In genomic region chr19:39388657-39389056, GRCh38 we compare ENCODE assay signal across 15 cellular contexts. TPM values are rescaled to one million over a fixed set of nuclear protein-coding genes. Genes with fewer than 3 reads are reported as not detected.
DNase-seq lines count a peak whose midpoint lies in the region; ATAC-seq, FAIRE-seq and TF ChIP-seq lines count a peak whose summit lies in the region.
"Had no signal": no experiment of that assay in that cellular context is flagged by ENCODE, and none has a peak within 500 bp of the region (broad histone marks: within the 10 kb centered on the region; RNA-seq: fewer than 3 reads in every experiment).

No MANE protein-coding gene starts in this region.

- H3K36me3 ChIP-seq in GM23338 (ENCODE audit: insufficient read depth) (0 out of 2 replicates have a peak, but pooled peaks cover 5% of the 10 kb centered on the region), SJCRH30 (peaks cover 41% of the 10 kb centered on the region)

- ATAC-seq in GM23338 = no peak
- ATAC-seq in natural killer cell = no peak

- no peak for TF ChIP-seq POLR2A in GM12891 (IDR thresholded peaks at IDR 0.05; ENCODE audit: low read depth, low read length)

- H3K9me3 Mint-ChIP-seq in CD14-positive monocyte (no peaks in the 10 kb centered on the region), GM23338 (peaks cover 3% of the 10 kb centered on the region; the same call in 1 of the 3 replicates), natural killer cell (no peaks in the 10 kb centered on the region), glutamatergic neuron (ENCODE audit: unreplicated experiment) (peaks cover 9% of the 10 kb centered on the region)
- no peaks in the 10 kb centered on the region for H3K9me3 Mint-ChIP-seq in activated naive CD8-positive, alpha-beta T cell treated with anti-CD3 and anti-CD28 coated beads for 36 hours

- no peak overlapping the region for H3K4me3 Mint-ChIP-seq in CD14-positive monocyte
- peak overlapping the region; percentile 39; the same call in 2 of the 3 replicates for H3K4me3 Mint-ChIP-seq in GM23338
- H3K4me3 Mint-ChIP-seq in activated naive CD8-positive, alpha-beta T cell treated with anti-CD3 and anti-CD28 coated beads for 36 hours = no peak overlapping the region
- H3K4me3 Mint-ChIP-seq in natural killer cell = no peak overlapping the region
- H3K4me3 Mint-ChIP-seq in glutamatergic neuron (ENCODE audit: unreplicated experiment) = no peak overlapping the region

- H3K79me2 ChIP-seq in GM23338 (replicated peaks; ENCODE audit: insufficient read depth) = peaks cover 13% of the 10 kb centered on the region

- H3K27ac ChIP-seq in GM23338 (ENCODE audit: low read depth) = no peak overlapping the region
- no peak overlapping the region for H3K27ac ChIP-seq in SJCRH30
- H3K27ac ChIP-seq: suprapubic skin had no signal

- H3K27me3 ChIP-seq in GM23338 (ENCODE audit: insufficient read depth) = no peaks in the 10 kb centered on the region
- H3K27me3 ChIP-seq in SJCRH30 = no peaks in the 10 kb centered on the region
- H3K27me3 ChIP-seq: BE2C, suprapubic skin had no signal

- intact Hi-C loops in CD14-positive monocyte (cut with micrococcal nuclease) (no loop called here), natural killer cell (cut with micrococcal nuclease) (no loop called here)

- H3K36me3 Mint-ChIP-seq in CD14-positive monocyte = peaks cover 51 to 66% of the 10 kb centered on the region in 2 donors
- H3K36me3 Mint-ChIP-seq in GM23338 (ENCODE audit: low read depth) = peaks cover 69% of the 10 kb centered on the region
- peaks cover 15% of the 10 kb centered on the region for H3K36me3 Mint-ChIP-seq in activated naive CD8-positive, alpha-beta T cell treated with anti-CD3 and anti-CD28 coated beads for 36 hours
- no peaks in the 10 kb centered on the region for H3K36me3 Mint-ChIP-seq in natural killer cell
- H3K36me3 Mint-ChIP-seq in glutamatergic neuron (ENCODE audit: unreplicated experiment) = no peaks in the 10 kb centered on the region

- peaks cover 19% of the 10 kb centered on the region for H3K4me1 Mint-ChIP-seq in CD14-positive monocyte
- peaks cover 24% of the 10 kb centered on the region for H3K4me1 Mint-ChIP-seq in GM23338
- peaks cover 22% of the 10 kb centered on the region for H3K4me1 Mint-ChIP-seq in activated naive CD8-positive, alpha-beta T cell treated with anti-CD3 and anti-CD28 coated beads for 36 hours
- peaks cover 16 to 37% of the 10 kb centered on the region in 2 donors for H3K4me1 Mint-ChIP-seq in natural killer cell
- peaks cover 5% of the 10 kb centered on the region for H3K4me1 Mint-ChIP-seq in glutamatergic neuron (ENCODE audit: low read depth, unreplicated experiment)

- peaks cover 20% of the 10 kb centered on the region; the same call in 1 of the 2 replicates for H3F3A ChIP-seq in GM23338 (replicated peaks; ENCODE audit: low read depth)

- H3K27me3 Mint-ChIP-seq in CD14-positive monocyte (ENCODE audit: low read depth in 3 of 3) (peaks cover 0 to 2% (median 0%) of the 10 kb centered on the region in 3 donors), GM23338 (ENCODE audit: insufficient read depth, low read depth, poor library complexity) (peaks cover 30% of the 10 kb centered on the region), natural killer cell (ENCODE audit: low read depth in 2 of 2) (no peaks in the 10 kb centered on the region), glutamatergic neuron (ENCODE audit: unreplicated experiment) (peaks cover 5% of the 10 kb centered on the region)
- no peaks in the 10 kb centered on the region for H3K27me3 Mint-ChIP-seq in activated naive CD8-positive, alpha-beta T cell treated with anti-CD3 and anti-CD28 coated beads for 36 hours

- H3K4me3 ChIP-seq in GM23338 (no peak overlapping the region), SJCRH30 (no peak overlapping the region)
- H3K4me3 ChIP-seq: suprapubic skin had no signal

- peaks cover 17% of the 10 kb centered on the region for H4K20me1 ChIP-seq in GM23338 (replicated peaks; ENCODE audit: insufficient read depth)

- H3K9me3 ChIP-seq in SJCRH30 (replicated peaks) = no peaks in the 10 kb centered on the region
- H3K9me3 ChIP-seq: BE2C, suprapubic skin had no signal

- H3K4me2 ChIP-seq in GM23338 = no peak overlapping the region

- DNase-seq in CD14-positive monocyte (ENCODE audit: low spot score) (no peak), GM23338 (ENCODE audit: low spot score) (no peak), natural killer cell (no peak), glutamatergic neuron (no peak), GM12891 (ENCODE audit: insufficient read length, low spot score) (no peak), SJCRH30 (no peak), NCI-H2196 treated with DMSO at 0.1 percent for 48 hours (lab: John Stamatoyannopoulos, UW; ENCODE audit: unreplicated experiment) (no peak)
- no peak for DNase-seq in activated naive CD8-positive, alpha-beta T cell treated with anti-CD3 and anti-CD28 coated beads for 36 hours
- DNase-seq: BE2C, foreskin melanocyte, NCI-H1417 treated with DMSO at 0.1 percent for 48 hours, NCI-H446 treated with DMSO at 0.1 percent for 48 hours, retina had no signal

- H3K4me1 ChIP-seq in GM23338 (ENCODE audit: insufficient read depth) = peaks cover 12% of the 10 kb centered on the region
- H3K4me1 ChIP-seq in SJCRH30 = peaks cover 3% of the 10 kb centered on the region; the same call in 1 of the 2 replicates
- H3K4me1 ChIP-seq: BE2C had no signal

- TF ChIP-seq CTCF in CD14-positive monocyte (IDR thresholded peaks at IDR 0.05) (no peak), GM23338 (conservative IDR thresholded peaks at IDR 0.05; ENCODE audit: low read depth in 2 of 2) (no peak), natural killer cell (IDR thresholded peaks at IDR 0.05) (no peak), glutamatergic neuron (IDR thresholded peaks at IDR 0.05; ENCODE audit: partially characterized antibody, unreplicated experiment) (no peak)

- peak overlapping the region in 5 of 7 donors; percentile 1 to 97 (median 12) for H3K27ac Mint-ChIP-seq in CD14-positive monocyte
- H3K27ac Mint-ChIP-seq in GM23338 = no peak overlapping the region
- H3K27ac Mint-ChIP-seq in activated naive CD8-positive, alpha-beta T cell treated with anti-CD3 and anti-CD28 coated beads for 36 hours = peak overlapping the region; percentile 30
- H3K27ac Mint-ChIP-seq in natural killer cell = peak overlapping the region; percentile 39 to 91
- no peak overlapping the region for H3K27ac Mint-ChIP-seq in glutamatergic neuron (ENCODE audit: unreplicated experiment)

- no peak overlapping the region for H2AFZ ChIP-seq in GM23338

- H3K9me2 ChIP-seq in GM23338 (ENCODE audit: insufficient read depth) = no peaks in the 10 kb centered on the region

- no peak for FAIRE-seq in GM12891 (lab: Jason Lieb, UNC)
- FAIRE-seq: endothelial cell of umbilical vein had no signal

TF ChIP-seq in GM23338, 12 proteins besides CTCF, POLR2A, EP300 and RAD21 (continues in another document):
- TF ChIP-seq POLR2AphosphoS5 (IDR thresholded peaks at IDR 0.05; ENCODE audit: low read depth) = no peak
- no peak for TF ChIP-seq ZNF331 (CRISPR knock-in tag; IDR thresholded peaks at IDR 0.05; ENCODE audit: low read depth)

TF ChIP-seq in GM12891, 5 proteins besides CTCF, POLR2A, EP300 and RAD21 (continues in another document):
- TF ChIP-seq SPI1 (IDR thresholded peaks at IDR 0.05; ENCODE audit: low read depth, low read length) = no peak
- no peak for TF ChIP-seq POLR2AphosphoS5 (IDR thresholded peaks at IDR 0.05; ENCODE audit: low read depth, low read length)

RNA-seq across cellular contexts. Expression of gene PAF1, which starts 2.2 kb away (rescaled TPM):
- polyA plus RNA-seq in CD14-positive monocyte (10 to 100 TPM; 22.7 to 25.2 TPM), GM23338 (2016; fragmentation: Nextera tagmentation; extraction: Ambion mirVana) (21.3 and 22.1 TPM in 2 replicates)
- 24.6 and 47.3 TPM in 2 replicates for total RNA-seq in GM23338 (2014; rRNA removed; shearing (Covaris generic))
- total RNA-seq in activated naive CD8-positive, alpha-beta T cell treated with anti-CD3 and anti-CD28 coated beads for 36 hours = 10 to 100 TPM; 43.6 to 44.0 TPM
- total RNA-seq in natural killer cell (10 to 100 TPM; 54.3 to 80.9 (median 68.3) TPM), glutamatergic neuron (ENCODE audit: unreplicated experiment) (36.2 TPM)
- 30.3 TPM for polyA plus RNA-seq in GM12891 (2012; ENCODE audit: low read depth, missing spikeins)
- total RNA-seq in SJCRH30 (2014; rRNA removed; shearing (Covaris generic)) = 73.6 and 85.7 TPM in 2 replicates

RNA-seq across cellular contexts. Expression of gene MED29, which starts 2.5 kb away (rescaled TPM):
- 10 to 100 TPM; 37.0 to 38.2 TPM for polyA plus RNA-seq in CD14-positive monocyte
- total RNA-seq in GM23338 (2014; rRNA removed; shearing (Covaris generic)) = 62.0 and 63.0 TPM in 2 replicates
- polyA plus RNA-seq in GM23338 (2016; fragmentation: Nextera tagmentation; extraction: Ambion mirVana) = 26.1 and 27.5 TPM in 2 replicates
- total RNA-seq in activated naive CD8-positive, alpha-beta T cell treated with anti-CD3 and anti-CD28 coated beads for 36 hours = 10 to 100 TPM; 23.3 to 26.8 TPM
- total RNA-seq in natural killer cell = 10 to 100 TPM; 37.5 to 49.1 (median 45.9) TPM
- total RNA-seq in glutamatergic neuron (ENCODE audit: unreplicated experiment) = 30.1 TPM
- 13.1 TPM for polyA plus RNA-seq in GM12891 (2012; ENCODE audit: low read depth, missing spikeins)
- total RNA-seq in SJCRH30 (2014; rRNA removed; shearing (Covaris generic)) = 28.2 and 31.9 TPM in 2 replicates

RNA-seq across cellular contexts. Expression of gene ZFP36, which starts 18.0 kb away (rescaled TPM):
- polyA plus RNA-seq in CD14-positive monocyte (100 to 1,000 TPM; 473 to 632 TPM), GM23338 (2016; fragmentation: Nextera tagmentation; extraction: Ambion mirVana) (27.5 and 27.7 TPM in 2 replicates)
- total RNA-seq in GM23338 (2014; rRNA removed; shearing (Covaris generic)) = 9.5 and 10.6 TPM in 2 replicates
- 10 to 100 TPM; 15.5 to 15.6 TPM for total RNA-seq in activated naive CD8-positive, alpha-beta T cell treated with anti-CD3 and anti-CD28 coated beads for 36 hours
- total RNA-seq in natural killer cell (1,000 to 10,000 TPM; 1,232 to 2,074 (median 1,769) TPM), glutamatergic neuron (ENCODE audit: unreplicated experiment) (3.1 TPM)
- 24.7 TPM for polyA plus RNA-seq in GM12891 (2012; ENCODE audit: low read depth, missing spikeins)
- 2.4 and 2.7 TPM in 2 replicates for total RNA-seq in SJCRH30 (2014; rRNA removed; shearing (Covaris generic))

RNA-seq across cellular contexts. Expression of gene PLEKHG2, which starts 23.8 kb away (rescaled TPM):
- polyA plus RNA-seq in CD14-positive monocyte (1 to 10 TPM in 1 of 2 donors, under 1 TPM in 1; 0.73 to 1.2 TPM), GM23338 (2016; fragmentation: Nextera tagmentation; extraction: Ambion mirVana) (15.5 and 16.2 TPM in 2 replicates)
- 35.2 and 41.3 TPM in 2 replicates for total RNA-seq in GM23338 (2014; rRNA removed; shearing (Covaris generic))
- total RNA-seq in activated naive CD8-positive, alpha-beta T cell treated with anti-CD3 and anti-CD28 coated beads for 36 hours = 10 to 100 TPM; 29.1 to 40.0 TPM
- total RNA-seq in natural killer cell (100 to 1,000 TPM in 1 of 3 donors, 10 to 100 TPM in 2; 70.2 to 129 (median 80.7) TPM), glutamatergic neuron (ENCODE audit: unreplicated experiment) (205 TPM)
- polyA plus RNA-seq in GM12891 (2012; ENCODE audit: low read depth, missing spikeins) = 35.3 TPM
- total RNA-seq in SJCRH30 (2014; rRNA removed; shearing (Covaris generic)) = 27.9 and 31.0 TPM in 2 replicates

RNA-seq across cellular contexts. Expression of gene SAMD4B, which starts 46.4 kb away (rescaled TPM):
- 1 to 10 TPM; 4.5 to 5.6 TPM for polyA plus RNA-seq in CD14-positive monocyte
- total RNA-seq in GM23338 (2014; rRNA removed; shearing (Covaris generic)) = 124 and 172 TPM in 2 replicates
- 104 and 107 TPM in 2 replicates for polyA plus RNA-seq in GM23338 (2016; fragmentation: Nextera tagmentation; extraction: Ambion mirVana)
- 10 to 100 TPM; 36.2 to 36.5 TPM for total RNA-seq in activated naive CD8-positive, alpha-beta T cell treated with anti-CD3 and anti-CD28 coated beads for 36 hours
- 10 to 100 TPM; 67.8 to 80.8 (median 78.9) TPM for total RNA-seq in natural killer cell
- total RNA-seq in glutamatergic neuron (ENCODE audit: unreplicated experiment) = 119 TPM
- 23.9 TPM for polyA plus RNA-seq in GM12891 (2012; ENCODE audit: low read depth, missing spikeins)
- total RNA-seq in SJCRH30 (2014; rRNA removed; shearing (Covaris generic)) = 125 and 129 TPM in 2 replicates

Comparison
In these comparisons a context has a peak if more than half of its experiments do, and no peak if none do; other contexts are left out.
1. H3K27ac Mint-ChIP-seq: peak in CD14-positive monocyte (5 of 7), activated naive CD8-positive, alpha-beta T cell treated with anti-CD3 and anti-CD28 coated beads for 36 hours (single experiment) and natural killer cell (2 of 2); none in GM23338 (single experiment) and glutamatergic neuron (single experiment).
2. RNA of gene ZFP36, which starts 18.0 kb away (total RNA-seq): 1,232 to 2,074 TPM in natural killer cell; 15.5 to 15.6 TPM in activated naive CD8-positive, alpha-beta T cell treated with anti-CD3 and anti-CD28 coated beads for 36 hours, 9.5 to 10.6 TPM in GM23338, 3.1 TPM in glutamatergic neuron (single experiment) and 2.4 to 2.7 TPM in SJCRH30; every median in the first group is over 10 times any median in the second.